In genomic region chr2:106278477-106278876, GRCh38 we compare ENCODE assay signal across 33 cellular contexts.
"Had no signal": no experiment of that assay in that cellular context is flagged by ENCODE, and none has a peak within 500 bp of the region (broad histone marks: within the 10 kb centered on the region; RNA-seq: fewer than 3 reads in every experiment).

No MANE protein-coding gene starts in this region.

- H3K4me3 Mint-ChIP-seq: activated CD4-positive, alpha-beta memory T cell treated with anti-CD3 and anti-CD28 coated beads for 36 hours; activated CD4-positive, alpha-beta T cell treated with anti-CD3 and anti-CD28 coated beads for 36 hours; activated CD4-positive, alpha-beta T cell treated with anti-CD3 and anti-CD28 coated beads, Interleukin-2, amount 10 ng/mL, durations not matched to agents 24 days and 14 days; activated CD8-positive, alpha-beta memory T cell treated with anti-CD3 and anti-CD28 coated beads, Interleukin-2, amount 10 ng/mL, durations not matched to agents 7 days and 5 days; activated CD8-positive, alpha-beta T cell treated with anti-CD3 and anti-CD28 coated beads, Interleukin-2, amount 10 ng/mL, durations not matched to agents 7 days and 5 days; activated naive CD4-positive, alpha-beta T cell treated with anti-CD3 and anti-CD28 coated beads for 36 hours; activated naive CD4-positive, alpha-beta T cell treated with anti-CD3 and anti-CD28 coated beads, Interleukin-2, amount 50 U/mL, for 24 hours; activated naive CD8-positive, alpha-beta T cell treated with anti-CD3 and anti-CD28 coated beads for 36 hours; activated naive CD8-positive, alpha-beta T cell treated with anti-CD3 and anti-CD28 coated beads, Interleukin-2, amount 50 U/mL, for 24 hours; activated T-helper 1 cell treated with anti-CD3 and anti-CD28 coated beads, Interleukin-12 subunit alpha, Interleukin-12 subunit beta, Interleukin-2, Interleukin-4 antibody, amounts not matched to agents 30 ng/mL and 10 ng/mL and 1 ng/mL, durations not matched to agents 14 hours and 24 hours and 36 hours; brain had no signal

- H3K4me1 Mint-ChIP-seq: activated CD4-positive, alpha-beta T cell treated with anti-CD3 and anti-CD28 coated beads for 36 hours; activated CD4-positive, alpha-beta T cell treated with anti-CD3 and anti-CD28 coated beads, Interleukin-2, amount 10 ng/mL, durations not matched to agents 24 days and 14 days; activated naive CD4-positive, alpha-beta T cell treated with anti-CD3 and anti-CD28 coated beads, Interleukin-2, amount 50 U/mL, for 24 hours; activated naive CD8-positive, alpha-beta T cell treated with anti-CD3 and anti-CD28 coated beads for 36 hours; activated naive CD8-positive, alpha-beta T cell treated with anti-CD3 and anti-CD28 coated beads, Interleukin-2, amount 50 U/mL, for 24 hours had no signal

- H3K27me3 Mint-ChIP-seq: activated naive CD4-positive, alpha-beta T cell treated with anti-CD3 and anti-CD28 coated beads, Interleukin-2, amount 50 U/mL, for 24 hours; activated naive CD8-positive, alpha-beta T cell treated with anti-CD3 and anti-CD28 coated beads for 36 hours had no signal

- H3K9me3 ChIP-seq: adrenal gland, ascending aorta, breast epithelium, colonic mucosa, gastrocnemius medialis, heart left ventricle had no signal

- H3K27me3 ChIP-seq: adrenal gland, ascending aorta, breast epithelium, cardiac muscle cell, colonic mucosa, foreskin keratinocyte, heart left ventricle had no signal

- H3K27ac Mint-ChIP-seq: activated CD4-positive, alpha-beta memory T cell treated with anti-CD3 and anti-CD28 coated beads for 36 hours; activated CD4-positive, alpha-beta T cell treated with anti-CD3 and anti-CD28 coated beads for 36 hours; activated CD4-positive, alpha-beta T cell treated with anti-CD3 and anti-CD28 coated beads, Interleukin-2, amount 10 ng/mL, durations not matched to agents 24 days and 14 days; activated CD8-positive, alpha-beta memory T cell treated with anti-CD3 and anti-CD28 coated beads, Interleukin-2, amount 10 ng/mL, durations not matched to agents 7 days and 5 days; activated CD8-positive, alpha-beta T cell treated with anti-CD3 and anti-CD28 coated beads, Interleukin-2, amount 10 ng/mL, durations not matched to agents 7 days and 5 days; activated naive CD4-positive, alpha-beta T cell treated with anti-CD3 and anti-CD28 coated beads for 36 hours; activated naive CD4-positive, alpha-beta T cell treated with anti-CD3 and anti-CD28 coated beads, Interleukin-2, amount 50 U/mL, for 24 hours; activated naive CD8-positive, alpha-beta T cell treated with anti-CD3 and anti-CD28 coated beads for 36 hours; activated naive CD8-positive, alpha-beta T cell treated with anti-CD3 and anti-CD28 coated beads, Interleukin-2, amount 50 U/mL, for 24 hours; activated T-helper 1 cell treated with anti-CD3 and anti-CD28 coated beads, Interleukin-12 subunit alpha, Interleukin-12 subunit beta, Interleukin-2, Interleukin-4 antibody, amounts not matched to agents 30 ng/mL and 10 ng/mL and 1 ng/mL, durations not matched to agents 14 hours and 24 hours and 36 hours; activated T-helper 2 cell treated with anti-CD3 and anti-CD28 coated beads, Interferon-gamma antibody, Interleukin-2, Interleukin-4, amounts not matched to agents 10 μg/mL and 5 μg/mL and 100 μg/mL, durations not matched to agents 14 hours and 24 hours and 36 hours; brain had no signal

- H3K27ac ChIP-seq: adrenal gland, ascending aorta, breast epithelium, cardiac muscle cell, colonic mucosa, foreskin keratinocyte, gastrocnemius medialis, heart left ventricle had no signal

- H3K9me3 Mint-ChIP-seq: activated CD4-positive, alpha-beta memory T cell treated with anti-CD3 and anti-CD28 coated beads for 36 hours; activated naive CD4-positive, alpha-beta T cell treated with anti-CD3 and anti-CD28 coated beads for 36 hours; activated naive CD4-positive, alpha-beta T cell treated with anti-CD3 and anti-CD28 coated beads, Interleukin-2, amount 50 U/mL, for 24 hours; activated naive CD8-positive, alpha-beta T cell treated with anti-CD3 and anti-CD28 coated beads for 36 hours; activated naive CD8-positive, alpha-beta T cell treated with anti-CD3 and anti-CD28 coated beads, Interleukin-2, amount 50 U/mL, for 24 hours; activated T-helper 1 cell treated with anti-CD3 and anti-CD28 coated beads, Interleukin-12 subunit alpha, Interleukin-12 subunit beta, Interleukin-2, Interleukin-4 antibody, amounts not matched to agents 30 ng/mL and 10 ng/mL and 1 ng/mL, durations not matched to agents 14 hours and 24 hours and 36 hours; activated T-helper 2 cell treated with anti-CD3 and anti-CD28 coated beads, Interferon-gamma antibody, Interleukin-2, Interleukin-4, amounts not matched to agents 10 μg/mL and 5 μg/mL and 100 μg/mL, durations not matched to agents 14 hours and 24 hours and 36 hours had no signal

- ATAC-seq: activated CD4-positive, alpha-beta T cell treated with anti-CD3 and anti-CD28 coated beads for 36 hours; activated CD8-positive, alpha-beta memory T cell treated with anti-CD3 and anti-CD28 coated beads, Interleukin-2, amount 10 ng/mL, durations not matched to agents 7 days and 5 days; activated CD8-positive, alpha-beta T cell treated with anti-CD3 and anti-CD28 coated beads, Interleukin-2, amount 10 ng/mL, durations not matched to agents 7 days and 5 days; activated naive CD8-positive, alpha-beta T cell treated with anti-CD3 and anti-CD28 coated beads, Interleukin-2, amount 50 U/mL, for 24 hours; esophagus mucosa; foreskin keratinocyte; gastrocnemius medialis; heart left ventricle had no signal

- H3K36me3 Mint-ChIP-seq: activated CD4-positive, alpha-beta memory T cell treated with anti-CD3 and anti-CD28 coated beads for 36 hours; activated CD8-positive, alpha-beta memory T cell treated with anti-CD3 and anti-CD28 coated beads, Interleukin-2, amount 10 ng/mL, durations not matched to agents 7 days and 5 days; activated naive CD4-positive, alpha-beta T cell treated with anti-CD3 and anti-CD28 coated beads, Interleukin-2, amount 50 U/mL, for 24 hours; activated naive CD8-positive, alpha-beta T cell treated with anti-CD3 and anti-CD28 coated beads for 36 hours; brain had no signal

- H3K36me3 ChIP-seq: adrenal gland, ascending aorta, breast epithelium, cardiac muscle cell, colonic mucosa, gastrocnemius medialis, heart left ventricle had no signal

- H3K4me1 ChIP-seq: adrenal gland, ascending aorta, breast epithelium, colonic mucosa, foreskin keratinocyte, gastrocnemius medialis had no signal

- H3K4me3 ChIP-seq: adrenal gland, ascending aorta, breast epithelium, cardiac muscle cell, colonic mucosa, gastrocnemius medialis, heart left ventricle had no signal

- DNase-seq: activated CD4-positive, alpha-beta memory T cell treated with anti-CD3 and anti-CD28 coated beads for 36 hours; activated CD4-positive, alpha-beta T cell treated with anti-CD3 and anti-CD28 coated beads for 36 hours; activated CD4-positive, alpha-beta T cell treated with anti-CD3 and anti-CD28 coated beads, Interleukin-2, amount 10 ng/mL, durations not matched to agents 24 days and 14 days; activated CD4-positive, CD25-positive, alpha-beta regulatory T cell; activated CD4-positive, CD25-positive, alpha-beta regulatory T cell treated with anti-CD3 and anti-CD28 coated beads, Interleukin-2, amount 50 U/mL, for 72 hours; activated CD8-positive, alpha-beta memory T cell treated with anti-CD3 and anti-CD28 coated beads, Interleukin-2, amount 10 ng/mL, durations not matched to agents 7 days and 5 days; activated CD8-positive, alpha-beta memory T cell treated with anti-CD3 and anti-CD28 coated beads, Interleukin-2, amount 50 U/mL, for 4 hours; activated CD8-positive, alpha-beta T cell treated with anti-CD3 and anti-CD28 coated beads, Interleukin-2, amount 10 ng/mL, durations not matched to agents 7 days and 5 days; activated effector memory CD4-positive, alpha-beta T cell treated with anti-CD3 and anti-CD28 coated beads, Interleukin-2, amount 50 U/mL, for 16 hours; activated naive CD4-positive, alpha-beta T cell treated with anti-CD3 and anti-CD28 coated beads for 36 hours; activated naive CD8-positive, alpha-beta T cell treated with anti-CD3 and anti-CD28 coated beads for 36 hours; activated naive CD8-positive, alpha-beta T cell treated with anti-CD3 and anti-CD28 coated beads, Interleukin-2, amount 50 U/mL, for 24 hours; activated T-cell treated with anti-CD3 and anti-CD28 coated beads, Interleukin-2, amount 50 U/mL, for 1 hour; activated T-cell treated with anti-CD3 and anti-CD28 coated beads, Interleukin-2, amount 50 U/mL, for 48 hours; adrenal gland; amygdala; central memory CD4-positive, alpha-beta T cell; cerebellar nuclear complex; colonic mucosa; effector CD8-positive, alpha-beta T cell; foreskin keratinocyte; gastrocnemius medialis; glutamatergic neuron; heart left ventricle; T-helper 2 cell had no signal
